ENCODE assay signal across 11 cellular contexts in genomic region chr15:90106522-90107117, GRCh38. TPM values are rescaled to one million over a fixed set of nuclear protein-coding genes. Genes with fewer than 3 reads are reported as not detected.
A peak's percentile ranks its signal among the peaks of the same experiment; 100 is the strongest.
DNase-seq lines count a peak whose midpoint lies in the region; ATAC-seq and TF ChIP-seq lines count a peak whose summit lies in the region.
"Had no signal": no experiment of that assay in that cellular context is flagged by ENCODE, and none has a peak within 500 bp of the region (broad histone marks: within the 10 kb centered on the region; RNA-seq: fewer than 3 reads in every experiment).

No MANE protein-coding gene starts in this region.

- CTCF ChIA-PET in activated naive CD4-positive, alpha-beta T cell treated with anti-CD3 and anti-CD28 coated beads for 36 hours (lab: Charles Lee) = interaction anchor here (1.8 kb wide), 1 partner anchor 20 kb away, joined by 4 read pairs; no protein-coding TSS in a partner anchor

- no peak overlapping the region for H3K27ac Mint-ChIP-seq in activated naive CD4-positive, alpha-beta T cell treated with anti-CD3 and anti-CD28 coated beads for 36 hours

- H3K9me3 ChIP-seq in liver (ENCODE audit: control insufficient read depth in 4 of 4, low read length in 3 of 4) (no peaks in the 10 kb centered on the region), ovary (no peaks in the 10 kb centered on the region)
- H3K9me3 ChIP-seq in effector memory CD4-positive, alpha-beta T cell (ENCODE audit: control insufficient read depth, low read length) = no peaks in the 10 kb centered on the region
- H3K9me3 ChIP-seq: ascending aorta, neutrophil had no signal

- intact Hi-C loops in activated naive CD4-positive, alpha-beta T cell treated with anti-CD3 and anti-CD28 coated beads for 36 hours (cut with micrococcal nuclease) = no loop called here
- intact Hi-C loops in ovary (cut with DNase I) = no loop called here

- no peaks in the 10 kb centered on the region for H3K27me3 Mint-ChIP-seq in activated naive CD4-positive, alpha-beta T cell treated with anti-CD3 and anti-CD28 coated beads for 36 hours (ENCODE audit: low read depth)

- H3K36me3 ChIP-seq in liver (ENCODE audit: control insufficient read depth in 4 of 4, insufficient read depth in 3 of 4, low read depth in 1 of 4, low read length in 3 of 4) (no peaks in the 10 kb centered on the region), ovary (no peaks in the 10 kb centered on the region)
- no peaks in the 10 kb centered on the region for H3K36me3 ChIP-seq in effector memory CD4-positive, alpha-beta T cell (ENCODE audit: control insufficient read depth, insufficient read depth, low read length)
- H3K36me3 ChIP-seq: ascending aorta, neutrophil had no signal

- no peak for TF ChIP-seq EP300 in ovary (IDR thresholded peaks at IDR 0.05)

- WGBS in liver = 68% methylated on average over 7 of the region's 7 CpGs
- 59 to 60% (median 59%) methylated on average over 7 of the region's 7 CpGs for WGBS in ovary, 3 donors

- H3K9ac ChIP-seq in liver (ENCODE audit: low read depth in 1 of 2, low read length in 2 of 2) = no peak overlapping the region

- TF ChIP-seq POLR2A in NB4 (IDR thresholded peaks at IDR 0.05; ENCODE audit: extremely low read depth, insufficient read length) (no peak), ovary (IDR thresholded peaks at IDR 0.05) (no peak)

- H3K4me3 ChIP-seq in NB4 (ENCODE audit: low read depth, low read length) (no peak overlapping the region), liver (ENCODE audit: low read depth in 1 of 3, low read length in 3 of 3) (no peak overlapping the region), ovary (no peak overlapping the region)
- no peak overlapping the region for H3K4me3 ChIP-seq in effector memory CD4-positive, alpha-beta T cell (ENCODE audit: insufficient read depth, low read depth, low read length, poor library complexity, severe bottlenecking)
- H3K4me3 ChIP-seq: ascending aorta had no signal

- H3K4me3 Mint-ChIP-seq in activated naive CD4-positive, alpha-beta T cell treated with anti-CD3 and anti-CD28 coated beads for 36 hours = no peak overlapping the region

- H3K4me1 ChIP-seq in liver (ENCODE audit: control insufficient read depth in 4 of 4, insufficient read depth in 4 of 4, low read length in 3 of 4) = peaks cover 0 to 19% (median 8%) of the 10 kb centered on the region in 4 donors
- H3K4me1 ChIP-seq in ovary (ENCODE audit: insufficient read depth) = no peaks in the 10 kb centered on the region
- peaks cover 3% of the 10 kb centered on the region for H3K4me1 ChIP-seq in effector memory CD4-positive, alpha-beta T cell (ENCODE audit: control insufficient read depth, insufficient read depth, low read length, poor library complexity, severe bottlenecking)

- no peaks in the 10 kb centered on the region for H3K27me3 ChIP-seq in liver (ENCODE audit: control insufficient read depth in 4 of 4, insufficient read depth in 4 of 4, low read length in 3 of 4)
- no peaks in the 10 kb centered on the region for H3K27me3 ChIP-seq in ovary
- no peaks in the 10 kb centered on the region for H3K27me3 ChIP-seq in effector memory CD4-positive, alpha-beta T cell (replicated peaks; ENCODE audit: control insufficient read depth, insufficient read depth, low read length, poor library complexity, severe bottlenecking)
- H3K27me3 ChIP-seq: ascending aorta had no signal

- peak overlapping the region; percentile 44 for H3K27ac ChIP-seq in caudate nucleus (ENCODE audit: low read depth, low read length)
- peak overlapping the region in 1 of 2 donors; percentile 19 for H3K27ac ChIP-seq in liver (ENCODE audit: low read depth in 1 of 2, low read length in 2 of 2)
- no peak overlapping the region for H3K27ac ChIP-seq in ovary
- no peak overlapping the region for H3K27ac ChIP-seq in effector memory CD4-positive, alpha-beta T cell (ENCODE audit: insufficient read depth, low read length, poor library complexity, severe bottlenecking)
- H3K27ac ChIP-seq: ascending aorta, neutrophil had no signal

- H3K36me3 Mint-ChIP-seq in activated naive CD4-positive, alpha-beta T cell treated with anti-CD3 and anti-CD28 coated beads for 36 hours (ENCODE audit: low read depth) = no peaks in the 10 kb centered on the region

- peaks cover 2% of the 10 kb centered on the region for H3K4me1 Mint-ChIP-seq in activated naive CD4-positive, alpha-beta T cell treated with anti-CD3 and anti-CD28 coated beads for 36 hours (ENCODE audit: low read depth)

- no peak for TF ChIP-seq CTCF in NB4 (IDR thresholded peaks at IDR 0.05; ENCODE audit: low read depth, low read length)
- TF ChIP-seq CTCF in liver (IDR thresholded peaks at IDR 0.05; ENCODE audit: low read depth, low read length, missing input control) = no peak
- TF ChIP-seq CTCF in ovary (IDR thresholded peaks at IDR 0.05) = no peak

- ATAC-seq in GM18511 (IDR thresholded peaks at IDR 0.05; ENCODE audit: unreplicated experiment) = no peak

- H3K9me3 Mint-ChIP-seq in activated naive CD4-positive, alpha-beta T cell treated with anti-CD3 and anti-CD28 coated beads for 36 hours = no peaks in the 10 kb centered on the region

- TF ChIP-seq RAD21 in liver (IDR thresholded peaks at IDR 0.05) = no peak

- DNase-seq in AG08396 (ENCODE audit: low spot score) = peak; percentile 77
- DNase-seq in NB4 (ENCODE audit: low read depth) = peak; percentile 21
- peak in 32 of 61 donors; percentile 5 to 80 (median 38) for DNase-seq in caudate nucleus (lab: John Stamatoyannopoulos, UW)
- no peak for DNase-seq in activated naive CD4-positive, alpha-beta T cell treated with anti-CD3 and anti-CD28 coated beads for 36 hours
- DNase-seq in ovary = no peak
- DNase-seq in effector memory CD4-positive, alpha-beta T cell = no peak
- DNase-seq: DND-41 had no signal

TF ChIP-seq in liver, 16 proteins besides CTCF, POLR2A, EP300 and RAD21:
- TF ChIP-seq RXRA (IDR thresholded peaks at IDR 0.05) (peak in 1 of 2 donors; percentile 5), HNF4A (conservative IDR thresholded peaks at IDR 0.05) (no peak), ATF3 (IDR thresholded peaks at IDR 0.05) (no peak), EGR1 (IDR thresholded peaks at IDR 0.05; ENCODE audit: low read depth in 2 of 2) (no peak), NR2F2 (IDR thresholded peaks at IDR 0.05) (no peak), REST (IDR thresholded peaks at IDR 0.05) (no peak), JUND (IDR thresholded peaks at IDR 0.05) (no peak), YY1 (IDR thresholded peaks at IDR 0.05) (peak; percentile 60), HNF4G (IDR thresholded peaks at IDR 0.05) (no peak)
- TF ChIP-seq, protein P1, sequence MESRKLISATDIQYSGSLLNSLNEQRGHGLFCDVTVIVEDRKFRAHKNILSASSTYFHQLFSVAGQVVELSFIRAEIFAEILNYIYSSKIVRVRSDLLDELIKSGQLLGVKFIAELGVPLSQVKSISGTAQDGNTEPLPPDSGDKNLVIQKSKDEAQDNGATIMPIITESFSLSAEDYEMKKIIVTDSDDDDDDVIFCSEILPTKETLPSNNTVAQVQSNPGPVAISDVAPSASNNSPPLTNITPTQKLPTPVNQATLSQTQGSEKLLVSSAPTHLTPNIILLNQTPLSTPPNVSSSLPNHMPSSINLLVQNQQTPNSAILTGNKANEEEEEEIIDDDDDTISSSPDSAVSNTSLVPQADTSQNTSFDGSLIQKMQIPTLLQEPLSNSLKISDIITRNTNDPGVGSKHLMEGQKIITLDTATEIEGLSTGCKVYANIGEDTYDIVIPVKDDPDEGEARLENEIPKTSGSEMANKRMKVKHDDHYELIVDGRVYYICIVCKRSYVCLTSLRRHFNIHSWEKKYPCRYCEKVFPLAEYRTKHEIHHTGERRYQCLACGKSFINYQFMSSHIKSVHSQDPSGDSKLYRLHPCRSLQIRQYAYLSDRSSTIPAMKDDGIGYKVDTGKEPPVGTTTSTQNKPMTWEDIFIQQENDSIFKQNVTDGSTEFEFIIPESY (IDR thresholded peaks at IDR 0.05) = no peak

RNA-seq across cellular contexts. Expression of gene IDH2, which starts 4.4 kb away (rescaled TPM):
- total RNA-seq in liver = 100 to 1,000 TPM; 149 to 318 TPM
- polyA plus RNA-seq in liver = 100 to 1,000 TPM; 278 to 339 TPM
- total RNA-seq in activated naive CD4-positive, alpha-beta T cell treated with anti-CD3 and anti-CD28 coated beads for 36 hours = 100 to 1,000 TPM; 225 to 229 TPM
- total RNA-seq in ovary = 10 to 100 TPM; 13.7 to 44.6 (median 25.4) TPM
- polyA plus RNA-seq in ovary = 10 to 100 TPM; 21.3 to 27.4 TPM

Comparison
In these comparisons a context has a peak if more than half of its experiments do, and no peak if none do; other contexts are left out.
1. DNase-seq: peak in AG08396 (single experiment), NB4 (single experiment) and caudate nucleus (32 of 61); none in activated naive CD4-positive, alpha-beta T cell treated with anti-CD3 and anti-CD28 coated beads for 36 hours (single experiment), ovary (0 of 5) and effector memory CD4-positive, alpha-beta T cell (0 of 3).